1 cellular context compared by ENCODE assay signal in the genomic region with DNA sequence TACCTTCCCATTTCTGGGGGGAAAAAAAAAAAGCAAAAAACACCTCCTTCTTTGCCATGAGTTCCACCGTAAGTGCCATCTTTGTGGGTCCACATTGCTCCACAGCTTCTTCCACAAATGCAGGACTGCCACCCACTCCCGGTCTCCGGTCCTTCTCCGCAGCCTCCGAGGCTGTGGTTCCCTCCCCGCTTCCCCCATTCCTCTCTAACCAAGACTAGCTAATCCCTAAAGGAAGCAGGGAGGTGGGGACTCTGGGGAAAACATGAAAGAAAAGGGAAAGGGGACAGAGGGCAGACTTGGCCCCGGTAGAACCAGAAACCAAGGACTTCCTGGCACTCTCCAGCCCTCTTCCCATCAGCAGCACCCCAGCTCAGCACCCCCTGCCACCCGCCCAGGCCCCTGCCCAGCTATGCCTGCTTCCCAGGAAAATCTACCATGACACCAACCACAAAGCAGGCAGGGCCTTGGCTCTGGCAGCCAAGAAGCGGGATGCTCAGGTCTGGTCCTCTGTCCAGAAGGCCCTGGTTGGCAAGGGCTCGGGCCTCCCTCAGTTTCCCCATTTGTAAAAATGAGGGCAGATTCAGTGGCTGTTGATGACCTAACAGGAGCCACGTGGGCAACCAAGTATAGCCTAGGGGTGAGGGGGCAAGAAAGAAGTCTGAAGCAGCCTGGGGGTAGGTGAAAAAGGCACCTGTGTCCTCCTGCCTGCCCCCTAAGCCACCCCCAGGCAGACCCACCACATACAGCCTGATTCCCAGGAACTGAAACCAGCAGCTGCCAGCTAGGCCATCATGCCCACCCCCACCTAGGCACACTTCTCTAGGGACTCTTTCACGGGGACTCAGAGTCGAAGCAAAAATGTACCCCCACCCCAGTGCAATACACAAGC.
TF ChIP-seq lines count a peak whose summit lies in the region.

No MANE protein-coding gene starts in this region.

TF ChIP-seq in GM23338, 12 proteins besides CTCF, POLR2A, EP300 and RAD21:
- TF ChIP-seq, protein P1, sequence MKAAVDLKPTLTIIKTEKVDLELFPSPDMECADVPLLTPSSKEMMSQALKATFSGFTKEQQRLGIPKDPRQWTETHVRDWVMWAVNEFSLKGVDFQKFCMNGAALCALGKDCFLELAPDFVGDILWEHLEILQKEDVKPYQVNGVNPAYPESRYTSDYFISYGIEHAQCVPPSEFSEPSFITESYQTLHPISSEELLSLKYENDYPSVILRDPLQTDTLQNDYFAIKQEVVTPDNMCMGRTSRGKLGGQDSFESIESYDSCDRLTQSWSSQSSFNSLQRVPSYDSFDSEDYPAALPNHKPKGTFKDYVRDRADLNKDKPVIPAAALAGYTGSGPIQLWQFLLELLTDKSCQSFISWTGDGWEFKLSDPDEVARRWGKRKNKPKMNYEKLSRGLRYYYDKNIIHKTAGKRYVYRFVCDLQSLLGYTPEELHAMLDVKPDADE (IDR thresholded peaks at IDR 0.05) = no peak
- TF ChIP-seq NANOG (IDR thresholded peaks at IDR 0.05; ENCODE audit: borderline replicate concordance) = no peak
- TF ChIP-seq ZNF114 (CRISPR knock-in tag; IDR thresholded peaks at IDR 0.05) = no peak
- no peak for TF ChIP-seq ZNF331 (CRISPR knock-in tag; IDR thresholded peaks at IDR 0.05; ENCODE audit: low read depth)
- TF ChIP-seq JUNB (IDR thresholded peaks at IDR 0.05; ENCODE audit: unreplicated experiment) = no peak
- no peak for TF ChIP-seq EZH2 (IDR thresholded peaks at IDR 0.05; ENCODE audit: low read depth, unreplicated experiment)
- TF ChIP-seq, protein P2, sequence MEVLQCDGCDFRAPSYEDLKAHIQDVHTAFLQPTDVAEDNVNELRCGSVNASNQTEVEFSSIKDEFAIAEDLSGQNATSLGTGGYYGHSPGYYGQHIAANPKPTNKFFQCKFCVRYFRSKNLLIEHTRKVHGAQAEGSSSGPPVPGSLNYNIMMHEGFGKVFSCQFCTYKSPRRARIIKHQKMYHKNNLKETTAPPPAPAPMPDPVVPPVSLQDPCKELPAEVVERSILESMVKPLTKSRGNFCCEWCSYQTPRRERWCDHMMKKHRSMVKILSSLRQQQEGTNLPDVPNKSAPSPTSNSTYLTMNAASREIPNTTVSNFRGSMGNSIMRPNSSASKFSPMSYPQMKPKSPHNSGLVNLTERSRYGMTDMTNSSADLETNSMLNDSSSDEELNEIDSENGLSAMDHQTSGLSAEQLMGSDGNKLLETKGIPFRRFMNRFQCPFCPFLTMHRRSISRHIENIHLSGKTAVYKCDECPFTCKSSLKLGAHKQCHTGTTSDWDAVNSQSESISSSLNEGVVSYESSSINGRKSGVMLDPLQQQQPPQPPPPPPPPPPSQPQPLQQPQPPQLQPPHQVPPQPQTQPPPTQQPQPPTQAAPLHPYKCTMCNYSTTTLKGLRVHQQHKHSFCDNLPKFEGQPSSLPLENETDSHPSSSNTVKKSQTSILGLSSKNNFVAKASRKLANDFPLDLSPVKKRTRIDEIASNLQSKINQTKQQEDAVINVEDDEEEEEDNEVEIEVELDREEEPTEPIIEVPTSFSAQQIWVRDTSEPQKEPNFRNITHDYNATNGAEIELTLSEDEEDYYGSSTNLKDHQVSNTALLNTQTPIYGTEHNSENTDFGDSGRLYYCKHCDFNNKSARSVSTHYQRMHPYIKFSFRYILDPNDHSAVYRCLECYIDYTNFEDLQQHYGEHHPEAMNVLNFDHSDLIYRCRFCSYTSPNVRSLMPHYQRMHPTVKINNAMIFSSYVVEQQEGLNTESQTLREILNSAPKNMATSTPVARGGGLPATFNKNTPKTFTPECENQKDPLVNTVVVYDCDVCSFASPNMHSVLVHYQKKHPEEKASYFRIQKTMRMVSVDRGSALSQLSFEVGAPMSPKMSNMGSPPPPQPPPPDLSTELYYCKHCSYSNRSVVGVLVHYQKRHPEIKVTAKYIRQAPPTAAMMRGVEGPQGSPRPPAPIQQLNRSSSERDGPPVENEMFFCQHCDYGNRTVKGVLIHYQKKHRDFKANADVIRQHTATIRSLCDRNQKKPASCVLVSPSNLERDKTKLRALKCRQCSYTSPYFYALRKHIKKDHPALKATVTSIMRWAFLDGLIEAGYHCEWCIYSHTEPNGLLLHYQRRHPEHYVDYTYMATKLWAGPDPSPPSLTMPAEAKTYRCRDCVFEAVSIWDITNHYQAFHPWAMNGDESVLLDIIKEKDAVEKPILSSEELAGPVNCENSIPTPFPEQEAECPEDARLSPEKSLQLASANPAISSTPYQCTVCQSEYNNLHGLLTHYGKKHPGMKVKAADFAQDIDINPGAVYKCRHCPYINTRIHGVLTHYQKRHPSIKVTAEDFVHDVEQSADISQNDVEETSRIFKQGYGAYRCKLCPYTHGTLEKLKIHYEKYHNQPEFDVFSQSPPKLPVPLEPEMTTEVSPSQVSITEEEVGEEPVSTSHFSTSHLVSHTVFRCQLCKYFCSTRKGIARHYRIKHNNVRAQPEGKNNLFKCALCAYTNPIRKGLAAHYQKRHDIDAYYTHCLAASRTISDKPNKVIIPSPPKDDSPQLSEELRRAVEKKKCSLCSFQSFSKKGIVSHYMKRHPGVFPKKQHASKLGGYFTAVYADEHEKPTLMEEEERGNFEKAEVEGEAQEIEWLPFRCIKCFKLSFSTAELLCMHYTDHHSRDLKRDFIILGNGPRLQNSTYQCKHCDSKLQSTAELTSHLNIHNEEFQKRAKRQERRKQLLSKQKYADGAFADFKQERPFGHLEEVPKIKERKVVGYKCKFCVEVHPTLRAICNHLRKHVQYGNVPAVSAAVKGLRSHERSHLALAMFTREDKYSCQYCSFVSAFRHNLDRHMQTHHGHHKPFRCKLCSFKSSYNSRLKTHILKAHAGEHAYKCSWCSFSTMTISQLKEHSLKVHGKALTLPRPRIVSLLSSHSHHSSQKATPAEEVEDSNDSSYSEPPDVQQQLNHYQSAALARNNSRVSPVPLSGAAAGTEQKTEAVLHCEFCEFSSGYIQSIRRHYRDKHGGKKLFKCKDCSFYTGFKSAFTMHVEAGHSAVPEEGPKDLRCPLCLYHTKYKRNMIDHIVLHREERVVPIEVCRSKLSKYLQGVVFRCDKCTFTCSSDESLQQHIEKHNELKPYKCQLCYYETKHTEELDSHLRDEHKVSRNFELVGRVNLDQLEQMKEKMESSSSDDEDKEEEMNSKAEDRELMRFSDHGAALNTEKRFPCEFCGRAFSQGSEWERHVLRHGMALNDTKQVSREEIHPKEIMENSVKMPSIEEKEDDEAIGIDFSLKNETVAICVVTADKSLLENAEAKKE (CRISPR knock-in tag; IDR thresholded peaks at IDR 0.05) = no peak
- TF ChIP-seq POLR2AphosphoS5 (IDR thresholded peaks at IDR 0.05; ENCODE audit: low read depth) = no peak
- TF ChIP-seq, protein P3, sequence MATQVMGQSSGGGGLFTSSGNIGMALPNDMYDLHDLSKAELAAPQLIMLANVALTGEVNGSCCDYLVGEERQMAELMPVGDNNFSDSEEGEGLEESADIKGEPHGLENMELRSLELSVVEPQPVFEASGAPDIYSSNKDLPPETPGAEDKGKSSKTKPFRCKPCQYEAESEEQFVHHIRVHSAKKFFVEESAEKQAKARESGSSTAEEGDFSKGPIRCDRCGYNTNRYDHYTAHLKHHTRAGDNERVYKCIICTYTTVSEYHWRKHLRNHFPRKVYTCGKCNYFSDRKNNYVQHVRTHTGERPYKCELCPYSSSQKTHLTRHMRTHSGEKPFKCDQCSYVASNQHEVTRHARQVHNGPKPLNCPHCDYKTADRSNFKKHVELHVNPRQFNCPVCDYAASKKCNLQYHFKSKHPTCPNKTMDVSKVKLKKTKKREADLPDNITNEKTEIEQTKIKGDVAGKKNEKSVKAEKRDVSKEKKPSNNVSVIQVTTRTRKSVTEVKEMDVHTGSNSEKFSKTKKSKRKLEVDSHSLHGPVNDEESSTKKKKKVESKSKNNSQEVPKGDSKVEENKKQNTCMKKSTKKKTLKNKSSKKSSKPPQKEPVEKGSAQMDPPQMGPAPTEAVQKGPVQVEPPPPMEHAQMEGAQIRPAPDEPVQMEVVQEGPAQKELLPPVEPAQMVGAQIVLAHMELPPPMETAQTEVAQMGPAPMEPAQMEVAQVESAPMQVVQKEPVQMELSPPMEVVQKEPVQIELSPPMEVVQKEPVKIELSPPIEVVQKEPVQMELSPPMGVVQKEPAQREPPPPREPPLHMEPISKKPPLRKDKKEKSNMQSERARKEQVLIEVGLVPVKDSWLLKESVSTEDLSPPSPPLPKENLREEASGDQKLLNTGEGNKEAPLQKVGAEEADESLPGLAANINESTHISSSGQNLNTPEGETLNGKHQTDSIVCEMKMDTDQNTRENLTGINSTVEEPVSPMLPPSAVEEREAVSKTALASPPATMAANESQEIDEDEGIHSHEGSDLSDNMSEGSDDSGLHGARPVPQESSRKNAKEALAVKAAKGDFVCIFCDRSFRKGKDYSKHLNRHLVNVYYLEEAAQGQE (IDR thresholded peaks at IDR 0.05; ENCODE audit: unreplicated experiment) = no peak
- TF ChIP-seq EZH2phosphoT487 (IDR thresholded peaks at IDR 0.05; ENCODE audit: unreplicated experiment) = no peak
- no peak for TF ChIP-seq CREB1 (CRISPR knock-in tag; IDR thresholded peaks at IDR 0.05; ENCODE audit: low read depth)
- no peak for TF ChIP-seq STAT1 (IDR thresholded peaks at IDR 0.05; ENCODE audit: unreplicated experiment)
